In the genomic region with DNA sequence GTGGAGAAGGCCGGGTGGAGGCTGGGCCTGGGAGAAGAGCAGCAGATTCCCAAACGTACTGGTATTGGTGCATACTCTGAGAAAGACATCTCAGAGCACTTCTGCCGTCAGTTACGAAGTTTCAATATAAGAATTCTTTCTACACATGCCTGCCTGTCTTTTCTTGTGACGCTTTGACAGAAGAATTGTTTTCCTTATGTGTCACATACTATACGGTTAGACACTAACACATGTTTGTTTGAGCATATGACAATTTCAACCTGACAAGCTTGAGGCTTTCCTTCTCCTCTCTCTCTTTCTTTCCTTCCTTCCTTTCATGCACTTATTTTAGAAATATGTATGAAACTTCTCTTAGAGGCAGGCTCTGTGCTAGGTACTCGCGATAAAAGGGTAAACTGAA, we compare ENCODE assay signal across 7 cellular contexts.
"Had no signal": no experiment of that assay in that cellular context is flagged by ENCODE, and none has a peak within 500 bp of the region (broad histone marks: within the 10 kb centered on the region; RNA-seq: fewer than 3 reads in every experiment).

No MANE protein-coding gene starts in this region.

- DNase-seq: GDM1, GF-D8 had no signal

- H3K4me3 ChIP-seq: GM12878 had no signal

- FAIRE-seq: G401.6, GM12878, GM12892, GM18507, GM19239 had no signal

- ATAC-seq: GM12878 had no signal
